1 cellular context compared by ENCODE assay signal in genomic region chr16:81526935-81527334, GRCh38.
TF ChIP-seq lines count a peak whose summit lies in the region.

No MANE protein-coding gene starts in this region.

TF ChIP-seq in WTC11, 78 proteins besides CTCF, POLR2A, EP300 and RAD21 (continued from another document):
- TF ChIP-seq USF2 (CRISPR knock-in tag; IDR thresholded peaks at IDR 0.05): no peak
- no peak for TF ChIP-seq ZNF121 (CRISPR knock-in tag; IDR thresholded peaks at IDR 0.05)
- no peak for TF ChIP-seq NFATC4 (CRISPR knock-in tag; IDR thresholded peaks at IDR 0.05)
- TF ChIP-seq USF1 (CRISPR knock-in tag; IDR thresholded peaks at IDR 0.05): no peak
- no peak for TF ChIP-seq ZNF317 (CRISPR knock-in tag; IDR thresholded peaks at IDR 0.05; ENCODE audit: borderline replicate concordance, low read depth)
- TF ChIP-seq CBFB (CRISPR knock-in tag; IDR thresholded peaks at IDR 0.05; ENCODE audit: low read depth): no peak
- TF ChIP-seq IRF2 (CRISPR knock-in tag; IDR thresholded peaks at IDR 0.05; ENCODE audit: borderline replicate concordance, low read depth): no peak
- TF ChIP-seq E2F1 (CRISPR knock-in tag; IDR thresholded peaks at IDR 0.05): no peak
